ENCODE assay signal across 25 cellular contexts in the genomic region with DNA sequence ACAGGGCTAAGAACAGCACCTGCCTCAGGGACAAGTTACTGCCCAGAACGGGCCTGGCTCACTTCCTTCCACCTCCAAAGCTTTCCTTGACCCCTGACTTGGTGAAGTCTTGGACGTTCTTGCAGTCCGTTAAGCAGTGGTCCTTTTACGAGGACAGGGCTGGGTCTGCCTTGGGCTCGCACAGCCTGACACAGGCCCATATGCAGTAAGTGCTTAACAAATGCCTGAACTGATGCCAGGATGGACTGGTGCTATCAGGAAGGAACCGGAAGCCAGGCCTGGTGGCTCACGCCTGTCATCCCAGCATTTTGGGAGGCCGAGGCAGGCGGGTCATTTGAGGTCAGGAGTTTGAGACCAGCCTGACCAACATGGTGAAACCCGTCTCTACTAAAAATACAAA. TPM values are rescaled to one million over a fixed set of nuclear protein-coding genes. Genes with fewer than 3 reads are reported as not detected.
"Had no signal": no experiment of that assay in that cellular context is flagged by ENCODE, and none has a peak within 500 bp of the region (broad histone marks: within the 10 kb centered on the region; RNA-seq: fewer than 3 reads in every experiment).

No MANE protein-coding gene starts in this region.

- H3K27ac ChIP-seq: SJCRH30, WERI-Rb-1 had no signal

- H3K4me3 Mint-ChIP-seq: activated CD8-positive, alpha-beta T cell treated with anti-CD3 and anti-CD28 coated beads for 36 hours; activated naive CD4-positive, alpha-beta T cell treated with anti-CD3 and anti-CD28 coated beads, Interleukin-2, amount 10 ng/mL, durations not matched to agents 7 days and 5 days; activated naive CD8-positive, alpha-beta T cell treated with anti-CD3 and anti-CD28 coated beads for 36 hours; activated T-cell treated with anti-CD3 and anti-CD28 coated beads, Interleukin-2, amount 50 U/mL, for 72 hours had no signal

- H3K27me3 ChIP-seq: SJCRH30 had no signal

- DNase-seq: activated CD4-positive, alpha-beta T cell treated with anti-CD3 and anti-CD28 coated beads for 4 hours; activated CD8-positive, alpha-beta memory T cell treated with anti-CD3 and anti-CD28 coated beads, Interleukin-2, amount 50 U/mL, for 4 hours; activated CD8-positive, alpha-beta T cell treated with anti-CD3 and anti-CD28 coated beads for 36 hours; activated gamma-delta T cell treated with Interleukin-2 at 50 U/mL for 16 hours; activated naive CD4-positive, alpha-beta T cell treated with anti-CD3 and anti-CD28 coated beads, Interleukin-2, amount 10 ng/mL, durations not matched to agents 7 days and 5 days; activated naive CD8-positive, alpha-beta T cell treated with anti-CD3 and anti-CD28 coated beads for 36 hours; activated T-cell treated with anti-CD3 and anti-CD28 coated beads, Interleukin-2, amount 50 U/mL, for 72 hours; KG1; NCI-H1092; NCI-H1417 treated with DMSO at 0.1 percent for 48 hours; NCI-H1694; NCI-H2029; NCI-H2107; NCI-H2171 treated with DMSO at 0.1 percent for 48 hours; NCI-H226; NCI-H526 treated with DMSO at 0.1 percent for 48 hours; NCI-H82; RPMI8226; SK-N-SH; T-helper 1 cell; WERI-Rb-1 had no signal

- H3K4me3 ChIP-seq: SJCRH30 had no signal

- H3K9me3 ChIP-seq: SJCRH30, SK-N-SH had no signal

- H3K36me3 Mint-ChIP-seq: activated naive CD4-positive, alpha-beta T cell treated with anti-CD3 and anti-CD28 coated beads, Interleukin-2, amount 10 ng/mL, durations not matched to agents 7 days and 5 days; activated naive CD8-positive, alpha-beta T cell treated with anti-CD3 and anti-CD28 coated beads for 36 hours had no signal

- H3K9me3 Mint-ChIP-seq: activated CD8-positive, alpha-beta T cell treated with anti-CD3 and anti-CD28 coated beads for 36 hours; activated naive CD4-positive, alpha-beta T cell treated with anti-CD3 and anti-CD28 coated beads, Interleukin-2, amount 10 ng/mL, durations not matched to agents 7 days and 5 days; activated naive CD8-positive, alpha-beta T cell treated with anti-CD3 and anti-CD28 coated beads for 36 hours; activated T-cell treated with anti-CD3 and anti-CD28 coated beads, Interleukin-2, amount 50 U/mL, for 72 hours; activated T-helper 2 cell treated with anti-CD3 and anti-CD28 coated beads, Interferon-gamma antibody, Interleukin-2, Interleukin-4, amounts not matched to agents 10 μg/mL and 5 μg/mL and 100 μg/mL, durations not matched to agents 14 hours and 24 hours and 36 hours had no signal

- H3K27ac Mint-ChIP-seq: activated CD8-positive, alpha-beta T cell treated with anti-CD3 and anti-CD28 coated beads for 36 hours; activated naive CD4-positive, alpha-beta T cell treated with anti-CD3 and anti-CD28 coated beads, Interleukin-2, amount 10 ng/mL, durations not matched to agents 7 days and 5 days; activated naive CD8-positive, alpha-beta T cell treated with anti-CD3 and anti-CD28 coated beads for 36 hours; activated T-cell treated with anti-CD3 and anti-CD28 coated beads, Interleukin-2, amount 50 U/mL, for 72 hours; activated T-helper 2 cell treated with anti-CD3 and anti-CD28 coated beads, Interferon-gamma antibody, Interleukin-2, Interleukin-4, amounts not matched to agents 10 μg/mL and 5 μg/mL and 100 μg/mL, durations not matched to agents 14 hours and 24 hours and 36 hours had no signal

- H3K4me1 ChIP-seq: SJCRH30 had no signal

- ATAC-seq: activated CD8-positive, alpha-beta T cell treated with anti-CD3 and anti-CD28 coated beads for 36 hours; activated T-cell treated with anti-CD3 and anti-CD28 coated beads, Interleukin-2, amount 50 U/mL, for 72 hours had no signal

- H3K4me2 ChIP-seq: SK-N-SH had no signal

- H3K36me3 ChIP-seq: SJCRH30, WERI-Rb-1 had no signal

- H3K9ac ChIP-seq: SK-N-SH had no signal

RNA-seq across cellular contexts. Expression of a gene that starts 1.8 kb away (rescaled TPM):
- total RNA-seq: activated CD8-positive, alpha-beta T cell treated with anti-CD3 and anti-CD28 coated beads for 36 hours; activated naive CD8-positive, alpha-beta T cell treated with anti-CD3 and anti-CD28 coated beads for 36 hours; activated T-cell treated with anti-CD3 and anti-CD28 coated beads, Interleukin-2, amount 50 U/mL, for 72 hours; activated T-helper 2 cell treated with anti-CD3 and anti-CD28 coated beads, Interferon-gamma antibody, Interleukin-2, Interleukin-4, amounts not matched to agents 10 μg/mL and 5 μg/mL and 100 μg/mL, durations not matched to agents 14 hours and 24 hours and 36 hours; cardiac septum; Right ventricle myocardium inferior; SJCRH30 had no signal
- polyA plus RNA-seq: SK-N-SH had no signal
